ENCODE assay signal across 9 cellular contexts in the genomic region with DNA sequence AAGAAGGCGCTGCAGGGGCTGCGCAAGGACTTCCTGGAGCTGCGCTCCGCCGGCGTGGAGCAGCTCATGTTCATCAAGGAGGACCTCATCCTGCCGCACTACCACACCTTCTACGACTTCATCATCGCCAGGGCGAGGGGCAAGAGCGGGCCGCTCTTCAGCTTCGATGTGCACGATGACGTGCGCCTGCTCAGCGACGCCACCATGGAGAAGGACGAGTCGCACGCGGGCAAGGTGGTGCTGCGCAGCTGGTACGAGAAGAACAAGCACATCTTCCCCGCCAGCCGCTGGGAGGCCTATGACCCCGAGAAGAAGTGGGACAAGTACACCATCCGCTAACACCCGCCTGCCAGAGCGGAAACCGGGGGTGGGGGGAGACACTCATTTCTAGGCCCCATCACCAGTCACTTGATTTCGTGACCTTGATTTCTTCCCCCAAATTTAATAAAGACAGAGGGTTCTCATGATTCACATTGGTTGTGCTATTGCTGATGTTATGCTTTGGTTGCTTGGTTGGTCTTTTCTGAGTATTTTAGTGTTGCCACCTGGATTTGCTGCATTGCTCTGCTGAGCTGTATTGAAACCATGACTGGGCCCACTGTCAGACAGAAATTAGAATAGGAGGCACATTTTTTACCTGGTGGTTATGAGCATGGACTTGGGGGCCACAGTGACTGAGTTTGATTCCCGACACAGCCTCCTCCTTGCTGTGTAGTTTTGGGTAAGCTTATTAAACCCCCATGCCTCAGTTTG. TPM values are rescaled to one million over a fixed set of nuclear protein-coding genes. Genes with fewer than 3 reads are reported as not detected.
DNase-seq lines count a peak whose midpoint lies in the region; ATAC-seq and TF ChIP-seq lines count a peak whose summit lies in the region.
"Had no signal": no experiment of that assay in that cellular context is flagged by ENCODE, and none has a peak within 500 bp of the region (broad histone marks: within the 10 kb centered on the region; RNA-seq: fewer than 3 reads in every experiment).

No MANE protein-coding gene starts in this region.

- H3K4me1 Mint-ChIP-seq in activated naive CD8-positive, alpha-beta T cell treated with anti-CD3 and anti-CD28 coated beads for 36 hours = peaks cover 7% of the 10 kb centered on the region
- H3K4me1 Mint-ChIP-seq in progenitor cell of endocrine pancreas (ENCODE audit: low read depth) = peaks cover 15% of the 10 kb centered on the region

- H3K36me3 Mint-ChIP-seq in activated naive CD8-positive, alpha-beta T cell treated with anti-CD3 and anti-CD28 coated beads for 36 hours = peaks cover 21% of the 10 kb centered on the region
- peaks cover 4% of the 10 kb centered on the region for H3K36me3 Mint-ChIP-seq in progenitor cell of endocrine pancreas (ENCODE audit: insufficient read depth)

- H3K27ac Mint-ChIP-seq in activated naive CD8-positive, alpha-beta T cell treated with anti-CD3 and anti-CD28 coated beads for 36 hours = peak overlapping the region; percentile 45
- H3K27ac Mint-ChIP-seq in progenitor cell of endocrine pancreas = no peak overlapping the region

- TF ChIP-seq POLR2A in NB4 (IDR thresholded peaks at IDR 0.05; ENCODE audit: extremely low read depth, insufficient read length) = no peak

- H3K4me3 ChIP-seq in AG04449 (ENCODE audit: low read depth, low read length) (peak overlapping the region; percentile 59; the same call in 1 of the 2 replicates), NB4 (ENCODE audit: low read depth, low read length) (no peak overlapping the region)

- CTCF ChIA-PET in AG04449 (lab: Yijun Ruan, JAX) = interaction anchor here (1.3 to 6.4 kb wide), 24 partner anchors 10 to 171 kb away, joined by 4 to 164 read pairs (median 26); a partner anchor contains a TSS

- H3K4me3 Mint-ChIP-seq in activated naive CD8-positive, alpha-beta T cell treated with anti-CD3 and anti-CD28 coated beads for 36 hours = peak overlapping the region; percentile 34
- peak overlapping the region; percentile 33 for H3K4me3 Mint-ChIP-seq in progenitor cell of endocrine pancreas (ENCODE audit: low read depth)

- H3K9me3 Mint-ChIP-seq in activated naive CD8-positive, alpha-beta T cell treated with anti-CD3 and anti-CD28 coated beads for 36 hours = no peaks in the 10 kb centered on the region
- peaks cover 3% of the 10 kb centered on the region for H3K9me3 Mint-ChIP-seq in progenitor cell of endocrine pancreas (ENCODE audit: low read depth)

- DNase-seq in AG04449 (ENCODE audit: low read depth, low spot score) (no peak), NB4 (ENCODE audit: low read depth) (peak; percentile 6), progenitor cell of endocrine pancreas (ENCODE audit: low spot score, unreplicated experiment) (no peak), amniotic stem cell (lab: John Stamatoyannopoulos, UW) (no peak), NCI-H524 (lab: John Stamatoyannopoulos, UW) (no peak), islet precursor cell (no peak)
- DNase-seq in activated naive CD8-positive, alpha-beta T cell treated with anti-CD3 and anti-CD28 coated beads for 36 hours = no peak
- DNase-seq: NCI-H1417 treated with DMSO at 0.1 percent for 48 hours had no signal

- POLR2A ChIA-PET in AG04449 (lab: Yijun Ruan, JAX) = interaction anchor here (0.9 kb wide), 1 partner anchor 105 kb away, joined by 3 read pairs; no protein-coding TSS in a partner anchor

- H3K27me3 Mint-ChIP-seq in activated naive CD8-positive, alpha-beta T cell treated with anti-CD3 and anti-CD28 coated beads for 36 hours = no peaks in the 10 kb centered on the region
- H3K27me3 Mint-ChIP-seq in progenitor cell of endocrine pancreas = no peaks in the 10 kb centered on the region

- ATAC-seq in HG03457 (IDR thresholded peaks at IDR 0.05; ENCODE audit: unreplicated experiment) = no peak

- TF ChIP-seq CTCF in AG04449 (IDR thresholded peaks at IDR 0.05; ENCODE audit: insufficient read depth, low read length, missing control alignments) (no peak), NB4 (IDR thresholded peaks at IDR 0.05; ENCODE audit: low read depth, low read length) (no peak), progenitor cell of endocrine pancreas (IDR thresholded peaks at IDR 0.05; ENCODE audit: unreplicated experiment) (no peak)

RNA-seq across cellular contexts. Expression of gene FAM50B, which starts 1.5 kb away (rescaled TPM):
- total RNA-seq in activated naive CD8-positive, alpha-beta T cell treated with anti-CD3 and anti-CD28 coated beads for 36 hours = 1 to 10 TPM; 8.7 TPM
- 2.8 and 3.2 TPM in 2 replicates for total RNA-seq in progenitor cell of endocrine pancreas
